In the genomic region with DNA sequence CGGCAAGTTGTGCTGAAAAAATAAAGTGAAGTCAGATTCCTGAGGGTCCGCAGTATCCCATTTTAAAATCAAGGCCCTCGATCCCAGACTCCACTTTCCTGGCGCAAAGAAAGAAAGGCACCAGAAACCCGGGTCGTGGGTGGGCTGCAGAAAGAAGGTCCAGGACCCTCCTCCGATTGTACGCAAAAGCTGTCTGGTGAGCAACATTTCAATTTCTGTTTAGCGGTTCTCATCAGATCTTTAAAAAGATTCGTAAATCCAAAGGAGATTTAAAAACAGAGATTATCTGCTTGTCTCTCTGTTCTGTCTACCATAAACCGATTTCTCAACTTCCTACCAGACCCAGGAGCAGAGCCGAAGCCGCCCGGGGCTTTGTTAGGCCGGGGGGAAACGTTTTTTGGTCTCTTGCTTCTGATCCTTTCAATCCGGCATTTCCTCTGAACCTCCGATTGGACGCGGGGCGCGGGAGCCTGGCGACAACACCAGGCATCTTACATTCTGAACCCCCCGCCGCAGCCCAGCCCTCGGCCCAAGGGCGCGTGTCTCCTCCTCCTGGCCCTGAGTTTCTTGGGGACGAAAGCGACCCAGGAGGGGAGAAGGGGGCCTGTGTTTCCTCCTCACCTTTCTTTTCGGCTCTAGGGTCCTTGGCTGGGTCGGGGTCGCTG, we compare ENCODE assay signal across 9 cellular contexts. TPM values are rescaled to one million over a fixed set of nuclear protein-coding genes. Genes with fewer than 3 reads are reported as not detected.
DNase-seq lines count a peak whose midpoint lies in the region; ATAC-seq and TF ChIP-seq lines count a peak whose summit lies in the region.
"Had no signal": no experiment of that assay in that cellular context is flagged by ENCODE, and none has a peak within 500 bp of the region (broad histone marks: within the 10 kb centered on the region; RNA-seq: fewer than 3 reads in every experiment).

No MANE protein-coding gene starts in this region.

- no peak for TF ChIP-seq EP300 in SK-N-SH (IDR thresholded peaks at IDR 0.05; ENCODE audit: borderline replicate concordance in 1 of 2, low read depth in 1 of 2, low read length in 1 of 2)

- intact Hi-C loops in mammary epithelial cell (cut with micrococcal nuclease), result no loop called here

- peak overlapping the region; percentile 44; the same call in 1 of the 2 replicates for H3K4me2 ChIP-seq in SK-N-SH
- H3K4me2 ChIP-seq in mammary epithelial cell (ENCODE audit: insufficient read depth, low read depth, low read length), result peak overlapping the region; percentile 94

- DNase-seq in SK-N-SH, result no peak
- no peak for DNase-seq in mammary epithelial cell
- DNase-seq in NCI-H2196 (lab: John Stamatoyannopoulos, UW; ENCODE audit: unreplicated experiment), result no peak
- no peak for DNase-seq in ureter (ENCODE audit: low spot score)
- DNase-seq: hypothalamus had no signal

- no peaks in the 10 kb centered on the region for H3F3A ChIP-seq in SK-N-SH (replicated peaks; ENCODE audit: insufficient read depth)

- H3K9me3 ChIP-seq in SK-N-SH, result no peaks in the 10 kb centered on the region
- H3K9me3 ChIP-seq in HUES6 (ENCODE audit: control insufficient read depth, insufficient read depth, low read depth, low read length), result no peaks in the 10 kb centered on the region
- H3K9me3 ChIP-seq in mammary epithelial cell (replicated peaks; ENCODE audit: insufficient read depth, low read length), result no peaks in the 10 kb centered on the region
- peaks cover 5% of the 10 kb centered on the region for H3K9me3 ChIP-seq in neuron (ENCODE audit: low read length)

- H3K4me1 ChIP-seq in SK-N-SH (ENCODE audit: control insufficient read depth in 1 of 2, insufficient read depth in 2 of 2, low read depth in 1 of 2, low read length in 1 of 2), result no peaks in the 10 kb centered on the region; a peak in 1 of 4 replicates
- peaks cover 71% of the 10 kb centered on the region for H3K4me1 ChIP-seq in HUES6 (ENCODE audit: control insufficient read depth, insufficient read depth, low read length)
- peaks cover 16% of the 10 kb centered on the region for H3K4me1 ChIP-seq in mammary epithelial cell (ENCODE audit: insufficient read depth, low read length)
- H3K4me1 ChIP-seq in neuron (ENCODE audit: insufficient read depth, low read length), result peaks cover 4% of the 10 kb centered on the region

- H3K27ac ChIP-seq in SK-N-SH (ENCODE audit: low read depth in 2 of 2, low read length in 1 of 2) (no peak overlapping the region), HUES6 (ENCODE audit: low read depth, low read length) (no peak overlapping the region), mammary epithelial cell (ENCODE audit: insufficient read depth, low read depth, low read length) (no peak overlapping the region)

- POLR2A ChIA-PET in SK-N-SH (lab: Yijun Ruan, JAX), result no interaction called here

- H3K27me3 ChIP-seq in SK-N-SH (ENCODE audit: insufficient read depth) (peaks cover 100% of the 10 kb centered on the region), HUES6 (ENCODE audit: control insufficient read depth, insufficient read depth, low read length) (peaks cover 100% of the 10 kb centered on the region), mammary epithelial cell (ENCODE audit: insufficient read depth, low read length) (peaks cover 68% of the 10 kb centered on the region), neuron (ENCODE audit: insufficient read depth, low read length) (peaks cover 80% of the 10 kb centered on the region)

- H3K79me2 ChIP-seq in SK-N-SH (ENCODE audit: insufficient read depth), result no peaks in the 10 kb centered on the region
- no peaks in the 10 kb centered on the region for H3K79me2 ChIP-seq in mammary epithelial cell (ENCODE audit: insufficient read depth, low read length)

- no peak for ATAC-seq in SK-N-SH treated with all-trans-retinoic acid at 6 μM for 48 hours
- no peak for ATAC-seq in HG03025 (IDR thresholded peaks at IDR 0.05; ENCODE audit: low FRiP score, unreplicated experiment)

- TF ChIP-seq RAD21 in SK-N-SH (IDR thresholded peaks at IDR 0.05; ENCODE audit: low read length), result no peak

- 16% methylated on average over 24 of the region's 33 CpGs for WGBS in SK-N-SH (ENCODE audit: low lambda C conversion rate)
- WGBS in mammary epithelial cell (ENCODE audit: low coverage, missing lambda C conversion rate), result 43% methylated on average over 23 of the region's 33 CpGs

- TF ChIP-seq CTCF in SK-N-SH (IDR thresholded peaks at IDR 0.05), result no peak
- no peak for TF ChIP-seq CTCF in mammary epithelial cell (conservative IDR thresholded peaks at IDR 0.05 in 1 of 2, IDR thresholded peaks at IDR 0.05 in 1 of 2; ENCODE audit: extremely low read depth in 1 of 2, insufficient read depth in 1 of 2, low read depth in 1 of 2, low read length in 2 of 2)

- no peaks in the 10 kb centered on the region for H3K36me3 ChIP-seq in SK-N-SH (replicated peaks in 1 of 2; ENCODE audit: control insufficient read depth in 1 of 2, insufficient read depth in 2 of 2, low read length in 1 of 2)
- no peaks in the 10 kb centered on the region for H3K36me3 ChIP-seq in HUES6 (ENCODE audit: control insufficient read depth, insufficient read depth, low read length)
- no peaks in the 10 kb centered on the region for H3K36me3 ChIP-seq in mammary epithelial cell (ENCODE audit: insufficient read depth, low read length)
- peaks cover 7% of the 10 kb centered on the region for H3K36me3 ChIP-seq in neuron (ENCODE audit: insufficient read depth, low read length)

- BruUV-seq in mammary epithelial cell (replicated peaks; lab: Mats Ljungman, UMichigan), result no TSS peak

- H3K4me3 ChIP-seq in SK-N-SH (ENCODE audit: low read depth in 2 of 2, low read length in 1 of 2), result no peak overlapping the region
- H3K4me3 ChIP-seq in HUES6 (ENCODE audit: low read depth, low read length), result peak overlapping the region; percentile 52
- H3K4me3 ChIP-seq in mammary epithelial cell (replicated peaks in 1 of 3; ENCODE audit: insufficient read depth in 1 of 3, low read depth in 2 of 3, low read length in 3 of 3), result peak overlapping the region in 1 of 3 experiments; percentile 39
- H3K4me3 ChIP-seq in neuron (ENCODE audit: low read length), result peak overlapping the region; percentile 61

- CTCF ChIA-PET in SK-N-SH (lab: Yijun Ruan, JAX) (interaction anchor here (0.6 kb wide), 1 partner anchor 1161 kb away, joined by 3 read pairs; no protein-coding TSS in a partner anchor), mammary epithelial cell (lab: Charles Lee; ENCODE audit: low non-redundant PET) (no interaction called here)

- no peaks in the 10 kb centered on the region for H3K9me2 ChIP-seq in SK-N-SH

- H2AFZ ChIP-seq in SK-N-SH (ENCODE audit: low read depth), result no peak overlapping the region
- peak overlapping the region; percentile 67 for H2AFZ ChIP-seq in mammary epithelial cell (ENCODE audit: low read depth, low read length)
- H2AFZ ChIP-seq in neuron (ENCODE audit: low read depth, low read length), result peak overlapping the region; percentile 52

- in situ Hi-C loops in mammary epithelial cell (cut with MboI; ENCODE audit: low sequenced_read_pairs in 2 of 2), result no loop called here

- H3K9ac ChIP-seq in SK-N-SH (no peak overlapping the region), HUES6 (ENCODE audit: low read length) (no peak overlapping the region), mammary epithelial cell (ENCODE audit: insufficient read depth, low read length) (no peak overlapping the region)

- dilution Hi-C loops in mammary epithelial cell (cut with HindIII; ENCODE audit: low sequenced_read_pairs), result no loop called here

- no peaks in the 10 kb centered on the region; the same call in 1 of the 2 replicates for H4K20me1 ChIP-seq in SK-N-SH (ENCODE audit: insufficient read depth)
- H4K20me1 ChIP-seq in mammary epithelial cell (ENCODE audit: insufficient read depth, low read length), result no peaks in the 10 kb centered on the region

TF ChIP-seq in SK-N-SH, 30 proteins besides CTCF, POLR2A, EP300 and RAD21:
- TF ChIP-seq TAF1 (IDR thresholded peaks at IDR 0.05; ENCODE audit: borderline replicate concordance, low read depth, low read length) (no peak), CHD2 (IDR thresholded peaks at IDR 0.05; ENCODE audit: low read length, partially characterized antibody) (no peak), USF2 (IDR thresholded peaks at IDR 0.05; ENCODE audit: borderline replicate concordance, low read depth, low read length) (no peak), EZH2phosphoT487 (IDR thresholded peaks at IDR 0.05; ENCODE audit: borderline replicate concordance, low read depth) (peak; percentile 44; the same call in 1 of the 2 replicates)

TF ChIP-seq in SK-N-SH treated with all-trans-retinoic acid at 6 μM for 48 hours, 23 proteins besides CTCF, POLR2A, EP300 and RAD21 (continues in another document):
- TF ChIP-seq PATZ1 (CRISPR knock-in tag; IDR thresholded peaks at IDR 0.05; ENCODE audit: borderline replicate concordance) (no peak), TOX (CRISPR knock-in tag; IDR thresholded peaks at IDR 0.05; ENCODE audit: borderline replicate concordance) (no peak)
- TF ChIP-seq, protein P1, sequence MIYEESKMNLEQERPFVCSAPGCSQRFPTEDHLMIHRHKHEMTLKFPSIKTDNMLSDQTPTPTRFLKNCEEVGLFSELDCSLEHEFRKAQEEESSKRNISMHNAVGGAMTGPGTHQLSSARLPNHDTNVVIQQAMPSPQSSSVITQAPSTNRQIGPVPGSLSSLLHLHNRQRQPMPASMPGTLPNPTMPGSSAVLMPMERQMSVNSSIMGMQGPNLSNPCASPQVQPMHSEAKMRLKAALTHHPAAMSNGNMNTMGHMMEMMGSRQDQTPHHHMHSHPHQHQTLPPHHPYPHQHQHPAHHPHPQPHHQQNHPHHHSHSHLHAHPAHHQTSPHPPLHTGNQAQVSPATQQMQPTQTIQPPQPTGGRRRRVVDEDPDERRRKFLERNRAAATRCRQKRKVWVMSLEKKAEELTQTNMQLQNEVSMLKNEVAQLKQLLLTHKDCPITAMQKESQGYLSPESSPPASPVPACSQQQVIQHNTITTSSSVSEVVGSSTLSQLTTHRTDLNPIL (CRISPR knock-in tag; IDR thresholded peaks at IDR 0.05; ENCODE audit: low read depth), result no peak

RNA-seq across cellular contexts. Expression of gene NKX2-5, which starts 0.7 kb away (rescaled TPM):
- polyA plus RNA-seq in SK-N-SH (2012; rRNA removed) (not detected in 2 replicates), mammary epithelial cell (not detected)
- polyA plus RNA-seq in SK-N-SH (2012; cell fraction: cytosol; rRNA removed), result not detected in 2 replicates
- not detected in 2 replicates for polyA plus RNA-seq in SK-N-SH (2012; cell fraction: nucleus; rRNA removed)
- total RNA-seq in mammary epithelial cell (1 to 10 TPM; 2.5 to 4.0 TPM), ureter (not detected)
- polyA minus RNA-seq in mammary epithelial cell, result not detected

Comparison
In these comparisons a context has a peak if more than half of its experiments do, and no peak if none do; other contexts are left out.
1. H3K4me3 ChIP-seq: peak in HUES6 (single experiment) and neuron (single experiment); none in SK-N-SH (0 of 2).